Comparison of ENCODE assay signal across 14 cellular contexts in the genomic region with DNA sequence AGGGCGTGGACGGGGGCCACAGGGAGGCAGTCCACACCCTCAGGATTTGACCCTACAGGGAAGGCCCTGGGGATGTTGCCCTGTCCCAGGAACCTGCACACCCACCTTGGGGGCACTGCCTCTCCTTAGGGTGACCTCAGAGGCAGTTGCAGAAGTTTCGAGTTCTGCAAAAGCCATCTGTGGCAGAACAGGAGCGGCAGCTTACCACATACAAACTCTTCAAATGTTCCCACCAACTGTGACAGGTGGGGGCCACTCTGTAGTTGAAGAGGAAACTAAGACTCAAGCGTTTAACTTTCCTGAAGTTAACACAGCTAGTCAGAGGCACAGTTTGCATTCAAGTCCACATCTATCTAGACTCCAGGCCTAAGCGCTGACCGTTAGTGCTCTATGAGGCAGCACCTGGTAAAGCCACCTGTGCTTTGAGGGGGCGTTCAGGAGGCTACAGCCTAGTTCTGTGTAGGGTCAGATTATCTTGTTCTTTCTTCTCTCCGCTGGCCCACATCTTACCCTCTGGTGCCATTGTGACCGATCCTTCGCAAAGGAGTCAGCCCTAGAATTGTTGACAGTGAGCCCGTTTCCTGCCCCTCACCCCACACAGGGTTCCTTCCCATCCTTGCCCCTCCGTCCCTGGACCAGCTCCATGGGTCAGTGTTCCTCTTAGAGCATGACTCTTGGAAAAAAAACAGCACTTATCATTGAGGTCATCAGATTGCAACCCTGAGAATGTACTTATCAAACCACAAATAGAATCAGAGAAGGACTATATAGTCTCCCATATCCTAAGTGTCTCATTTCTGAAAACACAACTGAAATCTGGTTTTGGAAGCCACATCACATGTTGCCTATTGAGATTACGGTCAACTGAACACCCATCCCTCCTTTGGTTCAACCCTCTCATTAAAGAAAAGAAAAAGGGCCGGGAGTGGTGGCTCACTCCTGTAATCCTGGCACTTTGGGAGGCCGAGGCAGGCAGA. TPM values are rescaled to one million over a fixed set of nuclear protein-coding genes. Genes with fewer than 3 reads are reported as not detected.
DNase-seq lines count a peak whose midpoint lies in the region; ATAC-seq, FAIRE-seq and TF ChIP-seq lines count a peak whose summit lies in the region.
"Had no signal": no experiment of that assay in that cellular context is flagged by ENCODE, and none has a peak within 500 bp of the region (broad histone marks: within the 10 kb centered on the region; RNA-seq: fewer than 3 reads in every experiment).

No MANE protein-coding gene starts in this region.

- no peak overlapping the region for H3K27ac Mint-ChIP-seq in mesothelial cell of epicardium

- H3K9me3 Mint-ChIP-seq in mesothelial cell of epicardium, result no peaks in the 10 kb centered on the region

- TF ChIP-seq CTCF in pancreas (IDR thresholded peaks at IDR 0.05) (no peak), mesothelial cell of epicardium (IDR thresholded peaks at IDR 0.05; ENCODE audit: unreplicated experiment) (no peak), right atrium auricular region (IDR thresholded peaks at IDR 0.05) (no peak)

- H3K27me3 Mint-ChIP-seq in mesothelial cell of epicardium (ENCODE audit: low read depth), result no peaks in the 10 kb centered on the region

- H3K36me3 ChIP-seq in pancreas (no peaks in the 10 kb centered on the region), right atrium auricular region (no peaks in the 10 kb centered on the region)

- peaks cover 17% of the 10 kb centered on the region for H3K4me1 Mint-ChIP-seq in mesothelial cell of epicardium

- FAIRE-seq in GM18507 (lab: Jason Lieb, UNC) (peak; percentile 12), pancreas (lab: Jason Lieb, UNC) (no peak)
- FAIRE-seq: astrocyte, G401.6 had no signal

- ATAC-seq in HG02571 (IDR thresholded peaks at IDR 0.05; ENCODE audit: unreplicated experiment), result peak; percentile 80
- ATAC-seq in pancreas, result no peak
- ATAC-seq: foreskin keratinocyte, mucosa of descending colon had no signal

- H3K27me3 ChIP-seq in pancreas (no peaks in the 10 kb centered on the region), right atrium auricular region (no peaks in the 10 kb centered on the region)
- H3K27me3 ChIP-seq: foreskin keratinocyte had no signal

- H3K4me1 ChIP-seq in pancreas (peaks cover 75 to 79% (median 75%) of the 10 kb centered on the region in 3 donors), right atrium auricular region (no peaks in the 10 kb centered on the region)

- H3K9me3 ChIP-seq in pancreas (no peaks in the 10 kb centered on the region), right atrium auricular region (no peaks in the 10 kb centered on the region)
- H3K9me3 ChIP-seq: mucosa of descending colon had no signal

- H3K4me3 ChIP-seq in pancreas (no peak overlapping the region), right atrium auricular region (no peak overlapping the region)
- H3K4me3 ChIP-seq: mucosa of descending colon had no signal

- intact Hi-C loops in pancreas (cut with DNase I), result no loop called here

- no peak overlapping the region for H3K4me3 Mint-ChIP-seq in mesothelial cell of epicardium

- peaks cover 10% of the 10 kb centered on the region for H3K36me3 Mint-ChIP-seq in mesothelial cell of epicardium

- H3K27ac ChIP-seq in pancreas (peak overlapping the region in 3 of 4 donors; percentile 32 to 93 (median 88)), right atrium auricular region (no peak overlapping the region)
- H3K27ac ChIP-seq: foreskin keratinocyte had no signal

- no peak for DNase-seq in GM18507 (ENCODE audit: extremely low spot score, insufficient read length, low read depth)
- DNase-seq in RPMI8226, result peak; percentile 91
- DNase-seq in pancreas, result no peak
- DNase-seq in NCI-H128 (lab: John Stamatoyannopoulos, UW; ENCODE audit: unreplicated experiment), result no peak
- DNase-seq in NCI-H510A treated with DMSO at 0.1 percent for 48 hours (lab: John Stamatoyannopoulos, UW), result no peak
- no peak for DNase-seq in mesothelial cell of epicardium (ENCODE audit: low spot score in 2 of 2, unreplicated experiment in 2 of 2)
- no peak for DNase-seq in right atrium auricular region (ENCODE audit: low spot score)
- DNase-seq: foreskin keratinocyte; mucosa of descending colon; NCI-H2029 treated with DMSO at 0.1 percent for 48 hours; stimulated activated CD4-positive, alpha-beta T cell treated with anti-CD3 and anti-CD28 coated beads, Interleukin-4, amount 100 ng/mL, for 24 hours had no signal

- WGBS in pancreas, 2 donors, result 77 to 80% methylated on average over 16 of the region's 16 CpGs

RNA-seq across cellular contexts. Expression of gene CDH1, which starts 45.4 kb away (rescaled TPM):
- total RNA-seq in pancreas, result 100 to 1,000 TPM; 119 to 258 (median 162) TPM
- 10 to 100 TPM; 52.8 to 78.8 TPM for polyA plus RNA-seq in pancreas
- 214 to 236 TPM (median 219 TPM) in 3 replicates for total RNA-seq in mesothelial cell of epicardium
- total RNA-seq in right atrium auricular region, result 1 to 10 TPM in 1 of 2 donors, under 1 TPM in 1; 0.93 to 1.4 TPM

Comparison
In these comparisons a context has a peak if more than half of its experiments do, and no peak if none do; other contexts are left out.
1. H3K27ac ChIP-seq: peak in pancreas (3 of 4); none in right atrium auricular region (0 of 2).
2. RNA of gene CDH1, which starts 45.4 kb away (total RNA-seq): 214 to 236 TPM in mesothelial cell of epicardium and 119 to 258 TPM in pancreas; 0.93 to 1.4 TPM in right atrium auricular region; every median in the first group is over 10 times any median in the second.